ENCODE assay signal across 11 cellular contexts in genomic region chr21:46065215-46065992, GRCh38. TPM values are rescaled to one million over a fixed set of nuclear protein-coding genes. Genes with fewer than 3 reads are reported as not detected.
A peak's percentile ranks its signal among the peaks of the same experiment; 100 is the strongest.
DNase-seq lines count a peak whose midpoint lies in the region; ATAC-seq, FAIRE-seq and TF ChIP-seq lines count a peak whose summit lies in the region.
"Had no signal": no experiment of that assay in that cellular context is flagged by ENCODE, and none has a peak within 500 bp of the region (broad histone marks: within the 10 kb centered on the region; RNA-seq: fewer than 3 reads in every experiment).

No MANE protein-coding gene starts in this region.

- intact Hi-C loops in IMR-90 (cut with micrococcal nuclease) = no loop called here
- intact Hi-C loops in K562 (cut with micrococcal nuclease) = no loop called here

- H3K9me3 Mint-ChIP-seq in stimulated activated naive CD8-positive, alpha-beta T cell treated with anti-CD3 and anti-CD28 coated beads, Interleukin-15, Interleukin-2, amounts not matched to agents 100 ng/mL and 50 ng/mL, for 24 hours = peaks cover 4% of the 10 kb centered on the region

- peak overlapping the region; percentile 54 for H3K4me2 ChIP-seq in IMR-90 (ENCODE audit: low read depth, low read length)
- no peak overlapping the region for H3K4me2 ChIP-seq in K562 (ENCODE audit: insufficient read depth, low read length)

- peak overlapping the region; percentile 97 for H3K14ac ChIP-seq in IMR-90 (replicated peaks; ENCODE audit: low read depth, low read length)

- peaks cover 29% of the 10 kb centered on the region for H3K9me1 ChIP-seq in IMR-90 (ENCODE audit: insufficient read depth, low read length)
- H3K9me1 ChIP-seq in K562 (ENCODE audit: control insufficient read depth, insufficient read depth, low read length) = no peaks in the 10 kb centered on the region

- H3K27me3 ChIP-seq in IMR-90 (ENCODE audit: control insufficient read depth, insufficient read depth, low read length) = no peaks in the 10 kb centered on the region
- H3K27me3 ChIP-seq in K562 (ENCODE audit: control insufficient read depth in 2 of 2, insufficient read depth in 2 of 2, low read length in 2 of 2) = peaks cover 32 to 45% of the 10 kb centered on the region in 2 experiments
- no peaks in the 10 kb centered on the region for H3K27me3 ChIP-seq in layer of hippocampus (ENCODE audit: control insufficient read depth, insufficient read depth, low read length)

- H3K9me3 ChIP-seq in IMR-90 (ENCODE audit: control insufficient read depth, insufficient read depth, low read length) (peaks cover 6% of the 10 kb centered on the region), K562 (replicated peaks; ENCODE audit: control insufficient read depth, insufficient read depth, low read depth, low read length) (peaks cover 2% of the 10 kb centered on the region; the same call in 1 of the 2 replicates)

- peak overlapping the region; percentile 80 for H3K27ac Mint-ChIP-seq in stimulated activated naive CD8-positive, alpha-beta T cell treated with anti-CD3 and anti-CD28 coated beads, Interleukin-15, Interleukin-2, amounts not matched to agents 100 ng/mL and 50 ng/mL, for 24 hours

- BruUV-seq in IMR-90 (replicated peaks; lab: Mats Ljungman, UMichigan) (no TSS peak), K562 (replicated peaks; lab: Mats Ljungman, UMichigan) (no TSS peak)

- peak overlapping the region; percentile 75 for H2BK5ac ChIP-seq in IMR-90 (ENCODE audit: low read depth, low read length, poor library complexity, severe bottlenecking)

- dilution Hi-C loops in IMR-90 (cut with HindIII; ENCODE audit: low sequenced_read_pairs, unreplicated experiment) = no loop called here

- peaks cover 23% of the 10 kb centered on the region for H3K27me3 Mint-ChIP-seq in stimulated activated naive CD8-positive, alpha-beta T cell treated with anti-CD3 and anti-CD28 coated beads, Interleukin-15, Interleukin-2, amounts not matched to agents 100 ng/mL and 50 ng/mL, for 24 hours

- peak overlapping the region; percentile 95 for H3K27ac ChIP-seq in IMR-90 (ENCODE audit: insufficient read depth, low read length)
- H3K27ac ChIP-seq in K562 (ENCODE audit: extremely low read depth, low read depth, low read length) = no peak overlapping the region
- H3K27ac ChIP-seq in layer of hippocampus (ENCODE audit: low read depth, low read length) = peak overlapping the region; percentile 21

- peak overlapping the region; percentile 96 for H2BK20ac ChIP-seq in IMR-90 (ENCODE audit: low read depth, low read length)

- peak overlapping the region; percentile 89 for H4K5ac ChIP-seq in IMR-90 (ENCODE audit: low read depth, low read length)

- H3K4me3 ChIP-seq in IMR-90 (ENCODE audit: insufficient read depth, low read depth, low read length) (no peak overlapping the region), K562 (no peak overlapping the region)

- H3K36me3 ChIP-seq in IMR-90 (ENCODE audit: control insufficient read depth, insufficient read depth, low read length) (no peaks in the 10 kb centered on the region), K562 (ENCODE audit: control insufficient read depth, insufficient read depth, low read length) (no peaks in the 10 kb centered on the region)

- H4K91ac ChIP-seq in IMR-90 (ENCODE audit: insufficient read depth, low read depth, low read length) = peak overlapping the region; percentile 85

- FAIRE-seq in K562 (lab: Jason Lieb, UNC) = no peak
- FAIRE-seq: GM18507 had no signal

- H2AK9ac ChIP-seq in IMR-90 (replicated peaks; ENCODE audit: low read depth, low read length, poor library complexity) = peak overlapping the region; percentile 90

- ATAC-seq in IMR-90 (ENCODE audit: low read depth) = peak; percentile 59
- peak; percentile 48 for ATAC-seq in K562
- no peak for ATAC-seq in GM18858 (IDR thresholded peaks at IDR 0.05; ENCODE audit: unreplicated experiment)

- H2AFZ ChIP-seq in IMR-90 (replicated peaks; ENCODE audit: low read length, poor library complexity) = peak overlapping the region; percentile 89
- H2AFZ ChIP-seq in K562 (ENCODE audit: low read depth, low read length) = no peak overlapping the region

- no peak for TF ChIP-seq RAD21 in IMR-90 (IDR thresholded peaks at IDR 0.05; ENCODE audit: low read length)
- TF ChIP-seq RAD21 in K562 (CRISPR knock-in tag; conservative IDR thresholded peaks at IDR 0.05 in 1 of 2, IDR thresholded peaks at IDR 0.05 in 1 of 2) = no peak

- peak overlapping the region; percentile 96 to 99 for H4K8ac ChIP-seq in IMR-90 (ENCODE audit: low read depth in 2 of 2, low read length in 2 of 2)

- peak overlapping the region; percentile 86 for H3K18ac ChIP-seq in IMR-90 (ENCODE audit: low read depth, low read length)

- H3K9ac ChIP-seq in IMR-90 (ENCODE audit: low read depth, low read length) (peak overlapping the region; percentile 86), K562 (ENCODE audit: insufficient read depth in 1 of 2, low read depth in 2 of 2, low read length in 2 of 2) (no peak overlapping the region)

- POLR2A ChIA-PET in IMR-90 (lab: Charles Lee; ENCODE audit: unreplicated experiment) = interaction anchor here (0.7 to 1.3 kb wide), 2 partner anchors 9 to 74 kb away, joined by 3 to 7 read pairs; no protein-coding TSS in a partner anchor
- POLR2A ChIA-PET in K562 (lab: Yijun Ruan, JAX) = no interaction called here

- peak overlapping the region; percentile 95 for H3K4ac ChIP-seq in IMR-90 (ENCODE audit: low read depth, low read length)

- peak overlapping the region; percentile 98; the same call in 2 of the 3 replicates for H2BK15ac ChIP-seq in IMR-90 (ENCODE audit: low read depth, low read length)

- CTCF ChIA-PET in IMR-90 (lab: Yijun Ruan, JAX) = interaction anchor here (1.0 kb wide), 1 partner anchor 14 kb away, joined by 4 read pairs; no protein-coding TSS in a partner anchor
- CTCF ChIA-PET in K562 (lab: Yijun Ruan, JAX; ENCODE audit: low intra/inter-chr PET ratio) = no interaction called here

- DNase-seq in IMR-90 = peak; percentile 76
- DNase-seq in K562 (ENCODE audit: extremely low read depth in 1 of 4, low spot score in 3 of 4) = no peak
- no peak for DNase-seq in NCI-H1048 (lab: John Stamatoyannopoulos, UW)
- DNase-seq in SKM-1 (lab: John Stamatoyannopoulos, UW; ENCODE audit: unreplicated experiment) = no peak
- no peak for DNase-seq in amygdala (lab: John Stamatoyannopoulos, UW)
- DNase-seq: SIG-M5; stimulated activated CD4-positive, alpha-beta T cell treated with anti-CD3 and anti-CD28 coated beads, Interleukin-1b, Interleukin-23, amount 100 ng/mL, for 48 hours had no signal

- H2AK5ac ChIP-seq in IMR-90 (ENCODE audit: low read depth, low read length) = peak overlapping the region; percentile 100

- TF ChIP-seq POLR2A in IMR-90 (IDR thresholded peaks at IDR 0.05; ENCODE audit: low read depth, low read length) (no peak; the same call in 1 of the 2 replicates), K562 (conservative IDR thresholded peaks at IDR 0.05) (no peak)

- no peaks in the 10 kb centered on the region for H3K36me3 Mint-ChIP-seq in stimulated activated naive CD8-positive, alpha-beta T cell treated with anti-CD3 and anti-CD28 coated beads, Interleukin-15, Interleukin-2, amounts not matched to agents 100 ng/mL and 50 ng/mL, for 24 hours (ENCODE audit: low read depth)

- H3K4me1 ChIP-seq in IMR-90 (ENCODE audit: control insufficient read depth, insufficient read depth, low read length) (peaks cover 37% of the 10 kb centered on the region), K562 (replicated peaks in 1 of 2; ENCODE audit: control insufficient read depth in 2 of 2, insufficient read depth in 2 of 2, low read length in 2 of 2) (peaks cover 0 to 25% of the 10 kb centered on the region in 2 experiments; a peak in 3 of 5 replicates)

- H3K79me1 ChIP-seq in IMR-90 (ENCODE audit: low read depth in 1 of 2, low read length in 2 of 2) = peaks cover 3 to 36% of the 10 kb centered on the region in 2 experiments; a peak in 2 of 4 replicates

- peak overlapping the region; percentile 94 for H3K56ac ChIP-seq in IMR-90 (ENCODE audit: extremely low read depth, insufficient read depth, low read length)

- peak overlapping the region; percentile 97 for H3K23ac ChIP-seq in IMR-90 (ENCODE audit: low read depth, low read length)

- no peak for TF ChIP-seq EP300 in K562 (IDR thresholded peaks at IDR 0.05; ENCODE audit: low read length)

- H3K79me2 ChIP-seq in K562 (ENCODE audit: control insufficient read depth, insufficient read depth, low read length) = no peaks in the 10 kb centered on the region

- no peak for TF ChIP-seq CTCF in IMR-90 (conservative IDR thresholded peaks at IDR 0.05; ENCODE audit: low read depth, low read length)
- TF ChIP-seq CTCF in K562 (IDR thresholded peaks at IDR 0.05 in 2 of 3, conservative IDR thresholded peaks at IDR 0.05 in 1 of 3; ENCODE audit: insufficient read depth in 2 of 3, low read depth in 1 of 3, low read length in 3 of 3) = no peak

- peak overlapping the region; percentile 93 for H2BK120ac ChIP-seq in IMR-90 (ENCODE audit: low read depth, low read length)

- in situ Hi-C loops in IMR-90 (cut with MboI; ENCODE audit: low sequenced_read_pairs) (no loop called here), K562 (cut with MboI) (no loop called here)

- H4K20me1 ChIP-seq in IMR-90 (ENCODE audit: insufficient read depth, low read length) = no peaks in the 10 kb centered on the region
- no peaks in the 10 kb centered on the region for H4K20me1 ChIP-seq in K562 (replicated peaks; ENCODE audit: control insufficient read depth, insufficient read depth, low read length)

- H3K4me3 Mint-ChIP-seq in stimulated activated naive CD8-positive, alpha-beta T cell treated with anti-CD3 and anti-CD28 coated beads, Interleukin-15, Interleukin-2, amounts not matched to agents 100 ng/mL and 50 ng/mL, for 24 hours = peak overlapping the region; percentile 37

- H3K4me1 Mint-ChIP-seq in stimulated activated naive CD8-positive, alpha-beta T cell treated with anti-CD3 and anti-CD28 coated beads, Interleukin-15, Interleukin-2, amounts not matched to agents 100 ng/mL and 50 ng/mL, for 24 hours (ENCODE audit: low read depth) = peaks cover 46% of the 10 kb centered on the region

- 17% methylated on average over 1 of the region's 23 CpGs; no CpG with 5 or more reads in 1 of the 2 experiments for WGBS in IMR-90 (ENCODE audit: extremely low coverage in 2 of 2, insufficient read length in 1 of 2), 2 experiments
- WGBS in K562 (ENCODE audit: insufficient coverage, low coverage, missing lambda C conversion rate) = 2% methylated on average over 23 of the region's 23 CpGs

RNA-seq across cellular contexts. Expression of gene COL6A2, which starts 32.5 kb away (rescaled TPM):
- total RNA-seq in IMR-90 (2012; rRNA removed) (208 and 222 TPM in 2 replicates), K562 (2014; rRNA removed) (0.41 and 0.45 TPM in 2 replicates), K562 (2014; rRNA removed; fragmentation: Illumina TruSeq; extraction: Trizol) (not detected in 2 replicates), K562 (2015; rRNA removed; fragmentation: Illumina TruSeq; extraction: Trizol) (0.07 and 0.11 TPM in 2 replicates), K562 (2021) (1.1 and 1.3 TPM in 2 replicates)
- polyA plus RNA-seq in IMR-90 (2012; rRNA removed) (1,065 and 1,165 TPM in 2 replicates), K562 (2011; rRNA removed) (0.18 and 0.41 TPM in 2 replicates), K562 (2014; fragmentation: Illumina TruSeq; extraction: Trizol) (0.07 and 0.17 TPM in 2 replicates), K562 (2014; fragmentation: Nextera tagmentation; extraction: Ambion mirVana) (not detected), K562 (2014; rRNA removed) (0.29 and 0.47 TPM in 2 replicates)
- 753 and 1,846 TPM in 2 replicates for polyA plus RNA-seq in IMR-90 (2012; cell fraction: cytosol; rRNA removed)
- polyA plus RNA-seq in IMR-90 (2012; cell fraction: nucleus; rRNA removed; ENCODE audit: low replicate concordance) = 2,830 and 5,552 TPM in 2 replicates
- 3.1 and 5.2 TPM in 2 replicates for total RNA-seq in K562 (2011; cell fraction: chromatin; rRNA removed; ENCODE audit: low replicate concordance)
- total RNA-seq in K562 (2011; cell fraction: nucleolus; rRNA removed) = 4.2 and 5.5 TPM in 2 replicates
- total RNA-seq in K562 (2011; cell fraction: nucleoplasm; rRNA removed) = 1.4 and 2.1 TPM in 2 replicates
- polyA plus RNA-seq in K562 (2011; cell fraction: cytosol; rRNA removed) = 0.12 and 0.30 TPM in 2 replicates
- polyA plus RNA-seq in K562 (2011; cell fraction: nucleus; rRNA removed) = 0.83 and 1.8 TPM in 2 replicates
- polyA plus RNA-seq in K562 (2012) = 0.35 and 8.2 TPM in 2 replicates
- 0.18 and 0.36 TPM in 2 replicates for polyA minus RNA-seq in K562 (2011; rRNA and poly(A)+ RNA removed)
- 0.64 and 1.4 TPM in 2 replicates for polyA minus RNA-seq in K562 (2011; cell fraction: cytosol; rRNA and poly(A)+ RNA removed)
- 0.67 and 1.2 TPM in 2 replicates for polyA minus RNA-seq in K562 (2011; cell fraction: nucleus; rRNA and poly(A)+ RNA removed)

Comparison
In these comparisons a context has a peak if more than half of its experiments do, and no peak if none do; other contexts are left out.
1. RNA of gene COL6A2, which starts 32.5 kb away (total RNA-seq): 208 to 222 TPM in IMR-90; 0.07 to 5.5 TPM in K562; every median in the first group is over 10 times any median in the second.